16 cellular contexts compared by ENCODE assay signal in genomic region chr16:30546115-30546514, GRCh38.
"Had no signal": no experiment of that assay in that cellular context is flagged by ENCODE, and none has a peak within 500 bp of the region (broad histone marks: within the 10 kb centered on the region; RNA-seq: fewer than 3 reads in every experiment).

No MANE protein-coding gene starts in this region.

- H3K36me3 ChIP-seq: gastroesophageal sphincter, pancreas had no signal

- H3K27me3 ChIP-seq: body of pancreas, gastroesophageal sphincter, pancreas, testis had no signal

- H3K27ac Mint-ChIP-seq: activated T-helper 2 cell treated with anti-CD3 and anti-CD28 coated beads, Interferon-gamma antibody, Interleukin-2, Interleukin-4, amounts not matched to agents 10 μg/mL and 5 μg/mL and 100 μg/mL, durations not matched to agents 14 hours and 24 hours and 36 hours; stimulated activated naive CD8-positive, alpha-beta T cell treated with anti-CD3 and anti-CD28 coated beads, Interleukin-15, amount 100 ng/mL, for 72 hours had no signal

- H3K27ac ChIP-seq: body of pancreas, gastroesophageal sphincter, pancreas, testis had no signal

- H3K9me3 Mint-ChIP-seq: activated naive CD4-positive, alpha-beta T cell treated with anti-CD3 and anti-CD28 coated beads, Interleukin-2, amount 50 U/mL, for 72 hours; activated T-helper 2 cell treated with anti-CD3 and anti-CD28 coated beads, Interferon-gamma antibody, Interleukin-2, Interleukin-4, amounts not matched to agents 10 μg/mL and 5 μg/mL and 100 μg/mL, durations not matched to agents 14 hours and 24 hours and 36 hours; stimulated activated naive CD8-positive, alpha-beta T cell treated with anti-CD3 and anti-CD28 coated beads, Interleukin-15, amount 100 ng/mL, for 72 hours had no signal

- H3K4me3 ChIP-seq: body of pancreas, gastroesophageal sphincter, pancreas, testis had no signal

- ATAC-seq: activated naive CD4-positive, alpha-beta T cell treated with anti-CD3 and anti-CD28 coated beads, Interleukin-2, amount 50 U/mL, for 72 hours; body of pancreas; gastroesophageal sphincter; left ventricle myocardium superior; pancreas; stimulated activated naive CD8-positive, alpha-beta T cell treated with anti-CD3 and anti-CD28 coated beads, Interleukin-15, amount 100 ng/mL, for 72 hours had no signal

- DNase-seq: activated CD4-positive, alpha-beta T cell treated with anti-CD3 and anti-CD28 coated beads for 48 hours; amniotic stem cell; body of pancreas; central memory CD4-positive, alpha-beta T cell; cortex of kidney; effector memory CD4-positive, alpha-beta T cell; islet precursor cell; left ventricle myocardium superior; pancreas; stimulated activated CD4-positive, alpha-beta T cell treated with anti-CD3 and anti-CD28 coated beads, Interleukin-15, amount 100 ng/mL, for 24 hours; stimulated activated CD4-positive, alpha-beta T cell treated with anti-CD3 and anti-CD28 coated beads, Interleukin-4, amount 100 ng/mL, for 24 hours; stimulated activated naive CD8-positive, alpha-beta T cell treated with anti-CD3 and anti-CD28 coated beads, Interleukin-15, amount 100 ng/mL, for 72 hours; testis had no signal

- H3K36me3 Mint-ChIP-seq: activated naive CD4-positive, alpha-beta T cell treated with anti-CD3 and anti-CD28 coated beads, Interleukin-2, amount 50 U/mL, for 72 hours had no signal

- H3K9me3 ChIP-seq: body of pancreas, gastroesophageal sphincter, pancreas, testis had no signal

- H3K27me3 Mint-ChIP-seq: stimulated activated naive CD8-positive, alpha-beta T cell treated with anti-CD3 and anti-CD28 coated beads, Interleukin-15, amount 100 ng/mL, for 72 hours had no signal

- H3K4me1 ChIP-seq: gastroesophageal sphincter, testis had no signal

- H3K4me3 Mint-ChIP-seq: stimulated activated naive CD8-positive, alpha-beta T cell treated with anti-CD3 and anti-CD28 coated beads, Interleukin-15, amount 100 ng/mL, for 72 hours had no signal
